Comparison of ENCODE assay signal across 8 cellular contexts in the genomic region with DNA sequence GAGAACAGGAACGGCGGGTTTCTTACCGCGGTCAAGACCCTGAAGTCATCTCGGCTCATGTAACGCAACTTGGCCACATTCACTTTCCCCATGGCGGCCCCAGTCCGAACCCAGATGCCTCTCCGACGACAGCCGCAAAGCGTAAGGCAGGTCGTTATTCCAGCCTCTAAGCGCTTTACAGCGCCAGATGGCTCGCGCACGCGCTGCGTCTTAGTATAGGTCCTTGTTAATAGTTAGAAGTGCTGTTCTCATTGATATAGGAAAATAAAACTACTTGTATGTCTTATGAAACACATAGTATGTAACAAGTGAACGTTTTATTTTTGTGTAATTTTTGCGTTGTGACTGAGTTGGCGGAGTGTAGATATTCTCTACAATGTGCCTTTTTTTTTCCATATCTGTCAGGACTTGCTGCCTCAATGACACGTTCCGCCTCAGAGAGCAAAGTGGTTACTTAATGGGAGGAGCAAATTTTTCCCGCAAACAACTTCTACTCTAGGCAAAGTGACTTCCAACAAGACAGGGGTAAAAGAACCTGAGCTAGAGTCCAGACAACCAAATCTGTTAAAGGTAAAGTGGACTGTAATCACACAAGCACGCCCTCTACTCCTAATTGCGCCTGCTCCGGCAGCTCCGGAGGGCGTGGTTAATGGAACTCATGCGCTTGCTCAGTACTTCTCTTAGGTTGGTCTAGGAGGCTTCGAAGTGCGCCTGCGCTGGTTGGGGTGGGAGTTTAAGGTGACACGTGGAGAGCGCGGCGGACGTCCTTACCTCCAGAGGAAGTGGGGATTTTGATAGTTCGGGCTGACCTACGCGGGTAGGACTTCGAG. TPM values are rescaled to one million over a fixed set of nuclear protein-coding genes. Genes with fewer than 3 reads are reported as not detected.
DNase-seq lines count a peak whose midpoint lies in the region; ATAC-seq and TF ChIP-seq lines count a peak whose summit lies in the region.

Gene RIOK2, minus strand, starts transcription at position 148 of the 830 bp plus-strand sequence. Its CDS starts 56 bp downstream, at position 92.

- H3K4me1 Mint-ChIP-seq in activated T-cell treated with anti-CD3 and anti-CD28 coated beads, Interleukin-2, amount 50 U/mL, for 24 hours (ENCODE audit: low read depth) = peaks cover 40% of the 10 kb centered on the region

- in situ Hi-C loops in KBM-7 (cut with MboI; ENCODE audit: low pct_unique_long_range_greater_than_20kb, low sequenced_read_pairs) = no loop called here

- H3K4me3 ChIP-seq in esophagus (ENCODE audit: low read depth in 1 of 2, low read length in 2 of 2) (peak within 1 kb of the TSS; percentile 80 to 97), mucosa of stomach (ENCODE audit: low read length) (peak within 1 kb of the TSS; percentile 71)

- 0% methylated on average over 44 of the region's 44 CpGs for WGBS in esophagus, 2 donors

- peaks cover 3% of the 10 kb centered on the region for H3K9me3 Mint-ChIP-seq in activated T-cell treated with anti-CD3 and anti-CD28 coated beads, Interleukin-2, amount 50 U/mL, for 24 hours

- peak within 1 kb of the TSS; percentile 100 for H3K27ac Mint-ChIP-seq in activated T-cell treated with anti-CD3 and anti-CD28 coated beads, Interleukin-2, amount 50 U/mL, for 24 hours

- peak within 1 kb of the TSS; percentile 86 to 90 for H3K27ac ChIP-seq in esophagus (ENCODE audit: low read depth in 2 of 2, low read length in 1 of 2)

- peak within 1 kb of the TSS; percentile 97 for H3K4me3 Mint-ChIP-seq in activated T-cell treated with anti-CD3 and anti-CD28 coated beads, Interleukin-2, amount 50 U/mL, for 24 hours

- no peaks in the 10 kb centered on the region for H3K27me3 Mint-ChIP-seq in activated T-cell treated with anti-CD3 and anti-CD28 coated beads, Interleukin-2, amount 50 U/mL, for 24 hours

- peak; percentile 71 for DNase-seq in DMS153 treated with DMSO at 0.1 percent for 48 hours (lab: John Stamatoyannopoulos, UW; ENCODE audit: unreplicated experiment)
- DNase-seq in KBM-7 = peak; percentile 97
- DNase-seq in activated T-cell treated with anti-CD3 and anti-CD28 coated beads, Interleukin-2, amount 50 U/mL, for 24 hours = peak; percentile 93
- peak; percentile 79 to 83 for DNase-seq in stimulated activated CD8-positive, alpha-beta memory T cell treated with anti-CD3 and anti-CD28 coated beads, Interleukin-7, amount 100 ng/mL, for 1 hour (ENCODE audit: low read depth in 2 of 2)

- peak within 1 kb of the TSS; percentile 84 for H3K9ac ChIP-seq in mucosa of stomach (ENCODE audit: low read length)

- H3K27me3 ChIP-seq in esophagus (ENCODE audit: control insufficient read depth in 1 of 2, insufficient read depth in 2 of 2, low read length in 2 of 2) = no peaks in the 10 kb centered on the region
- no peaks in the 10 kb centered on the region for H3K27me3 ChIP-seq in mucosa of stomach (ENCODE audit: control insufficient read depth, insufficient read depth, low read length)

- H3K36me3 ChIP-seq in esophagus (ENCODE audit: control insufficient read depth in 2 of 2, insufficient read depth in 2 of 2, low read length in 1 of 2) (peaks cover 2 to 6% of the 10 kb centered on the region in 2 donors), mucosa of stomach (ENCODE audit: control insufficient read depth, insufficient read depth, low read length) (no peaks in the 10 kb centered on the region)

- ATAC-seq in GM21717 (IDR thresholded peaks at IDR 0.05; ENCODE audit: unreplicated experiment) = peak; percentile 91

- peaks cover 49% of the 10 kb centered on the region for H3K36me3 Mint-ChIP-seq in activated T-cell treated with anti-CD3 and anti-CD28 coated beads, Interleukin-2, amount 50 U/mL, for 24 hours (ENCODE audit: low read depth)

- no peaks in the 10 kb centered on the region for H3K9me3 ChIP-seq in esophagus (ENCODE audit: control insufficient read depth in 2 of 2, insufficient read depth in 1 of 2, low read depth in 1 of 2, low read length in 1 of 2)
- no peaks in the 10 kb centered on the region for H3K9me3 ChIP-seq in mucosa of stomach (ENCODE audit: control insufficient read depth, low read length)

- H3K4me1 ChIP-seq in esophagus (ENCODE audit: control insufficient read depth in 2 of 2, insufficient read depth in 2 of 2, low read length in 1 of 2) (no peaks in the 10 kb centered on the region), mucosa of stomach (ENCODE audit: control insufficient read depth, insufficient read depth, low read length) (peaks cover 8% of the 10 kb centered on the region)

TF ChIP-seq in PFSK-1, 5 proteins besides CTCF, POLR2A, EP300 and RAD21:
- TF ChIP-seq SIN3A (IDR thresholded peaks at IDR 0.05; ENCODE audit: borderline replicate concordance, insufficient read depth, low read length) = no peak; the same call in 1 of the 2 replicates
- peak; percentile 76; the same call in 1 of the 2 replicates for TF ChIP-seq TAF1 (IDR thresholded peaks at IDR 0.05; ENCODE audit: borderline replicate concordance, insufficient read depth, low read length)
- peak in 1 of 2 experiments; percentile 12; a peak in 1 of 4 replicates for TF ChIP-seq REST (IDR thresholded peaks at IDR 0.05; ENCODE audit: insufficient read depth in 1 of 2, low read depth in 2 of 2, low read length in 2 of 2)
- TF ChIP-seq POLR2AphosphoS5 (IDR thresholded peaks at IDR 0.05; ENCODE audit: low read depth, low read length) = peak; percentile 55; the same call in 1 of the 2 replicates
- TF ChIP-seq FOXP2 (optimal IDR thresholded peaks at IDR 0.05; ENCODE audit: borderline replicate concordance, extremely low read depth, extremely low read length, insufficient read depth) = peak; percentile 37

RNA-seq across cellular contexts. Expression of gene RIOK2, which starts in this region (rescaled TPM):
- polyA plus RNA-seq in PFSK-1 (2012; ENCODE audit: insufficient read length, low read depth) = 21.2 TPM
- polyA plus RNA-seq in esophagus = 10 to 100 TPM in 1 of 2 donors, 1 to 10 TPM in 1; 7.0 to 10.2 TPM

Comparison
In these comparisons a context has a peak if more than half of its experiments do, and no peak if none do; other contexts are left out.
1. Peak in every context shown above with its lines: DNase-seq, ATAC-seq, H3K4me3 ChIP-seq and H3K27ac ChIP-seq.